Comparison of ENCODE assay signal across 11 cellular contexts in the genomic region with DNA sequence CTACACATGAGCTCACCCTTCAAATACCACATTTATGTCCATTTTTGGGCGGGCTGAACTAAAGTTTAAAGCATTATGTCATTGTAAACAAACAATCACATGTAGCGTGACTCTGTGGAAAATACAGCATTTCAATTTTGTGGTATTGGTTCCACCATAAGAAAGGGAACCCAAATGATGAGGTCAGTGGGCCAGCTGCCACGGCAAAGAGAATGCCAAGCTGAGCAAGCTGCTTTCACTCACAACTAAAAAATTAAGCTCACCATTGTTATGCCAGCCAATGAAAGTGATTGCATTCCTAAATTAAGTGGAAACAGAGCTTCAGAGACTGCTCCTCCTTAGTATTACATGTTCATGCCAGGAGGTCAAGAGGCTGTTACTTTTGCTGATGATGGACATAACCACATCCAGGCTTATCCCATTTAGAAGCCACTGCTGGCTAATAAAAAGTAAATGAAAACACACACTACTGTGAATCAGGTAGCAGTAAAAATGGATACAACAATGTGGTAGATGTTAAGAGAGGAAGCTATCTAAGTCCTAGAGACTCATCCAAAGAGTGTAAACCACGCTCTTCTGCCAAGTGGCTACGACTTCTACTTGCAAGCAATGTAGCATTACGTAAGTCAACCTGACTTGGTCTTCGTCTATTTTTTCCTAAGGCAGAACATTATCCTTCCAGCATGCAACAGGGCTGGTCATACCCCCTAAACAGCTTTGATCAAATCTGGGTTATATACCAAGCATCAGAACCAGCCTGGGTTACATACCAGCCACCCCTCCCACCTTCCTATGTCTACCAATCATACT.
DNase-seq lines count a peak whose midpoint lies in the region; ATAC-seq and TF ChIP-seq lines count a peak whose summit lies in the region.
"Had no signal": no experiment of that assay in that cellular context is flagged by ENCODE, and none has a peak within 500 bp of the region (broad histone marks: within the 10 kb centered on the region; RNA-seq: fewer than 3 reads in every experiment).

No MANE protein-coding gene starts in this region.

- H3K27ac Mint-ChIP-seq in activated CD8-positive, alpha-beta T cell treated with anti-CD3 and anti-CD28 coated beads for 36 hours: peak overlapping the region; percentile 40
- H3K27ac Mint-ChIP-seq: natural killer cell had no signal

- TF ChIP-seq CTCF in AG04450 (IDR thresholded peaks at IDR 0.05; ENCODE audit: low read depth, low read length): no peak
- no peak for TF ChIP-seq CTCF in activated CD8-positive, alpha-beta T cell treated with anti-CD3 and anti-CD28 coated beads for 36 hours (IDR thresholded peaks at IDR 0.05)

- no peaks in the 10 kb centered on the region for H3K9me3 ChIP-seq in AG04450 (ENCODE audit: control insufficient read depth, insufficient read depth, low read length)
- H3K9me3 ChIP-seq: body of pancreas had no signal

- H3K27ac ChIP-seq in AG04450 (ENCODE audit: low read depth, low read length): no peak overlapping the region
- H3K27ac ChIP-seq: body of pancreas, foreskin keratinocyte had no signal

- intact Hi-C loops in activated CD8-positive, alpha-beta T cell treated with anti-CD3 and anti-CD28 coated beads for 36 hours (cut with micrococcal nuclease): no loop called here

- H3K4me3 ChIP-seq in AG04450 (ENCODE audit: low read depth, low read length): no peak overlapping the region
- H3K4me3 ChIP-seq: body of pancreas had no signal

- ATAC-seq in activated CD8-positive, alpha-beta T cell treated with anti-CD3 and anti-CD28 coated beads for 36 hours: peak; percentile 38
- no peak for ATAC-seq in GM18907 (IDR thresholded peaks at IDR 0.05; ENCODE audit: unreplicated experiment)
- ATAC-seq in activated CD4-positive, CD25-positive, alpha-beta regulatory T cell treated with anti-CD3 and anti-CD28 coated beads, Interleukin-2, amount 50 U/mL, for 24 hours: no peak
- ATAC-seq: body of pancreas, foreskin keratinocyte, natural killer cell had no signal

- POLR2A ChIA-PET in AG04450 (lab: Yijun Ruan, JAX) (interaction anchor here (0.6 to 1.3 kb wide), 3 partner anchors 46 to 152 kb away, joined by 3 to 16 read pairs (median 3); no protein-coding TSS in a partner anchor), HEK293T (lab: Yijun Ruan, JAX) (interaction anchor here (0.9 to 1.3 kb wide), 2 partner anchors 13 to 86 kb away, joined by 4 read pairs; no protein-coding TSS in a partner anchor)
- POLR2A ChIA-PET in activated CD8-positive, alpha-beta T cell treated with anti-CD3 and anti-CD28 coated beads for 36 hours (lab: Charles Lee): interaction anchor here (0.8 to 1.3 kb wide), 3 partner anchors 13 to 99 kb away, joined by 3 to 4 read pairs (median 3); no protein-coding TSS in a partner anchor

- no peaks in the 10 kb centered on the region for H3K27me3 Mint-ChIP-seq in activated CD8-positive, alpha-beta T cell treated with anti-CD3 and anti-CD28 coated beads for 36 hours

- H3K36me3 Mint-ChIP-seq in activated CD8-positive, alpha-beta T cell treated with anti-CD3 and anti-CD28 coated beads for 36 hours (ENCODE audit: low read depth): peaks cover 42% of the 10 kb centered on the region
- H3K36me3 Mint-ChIP-seq: natural killer cell had no signal

- no peaks in the 10 kb centered on the region for H3K27me3 ChIP-seq in AG04450 (ENCODE audit: control insufficient read depth, insufficient read depth, low read length)
- H3K27me3 ChIP-seq: body of pancreas, foreskin keratinocyte had no signal

- peaks cover 3% of the 10 kb centered on the region for H3K9me3 Mint-ChIP-seq in activated CD8-positive, alpha-beta T cell treated with anti-CD3 and anti-CD28 coated beads for 36 hours
- H3K9me3 Mint-ChIP-seq: natural killer cell had no signal

- peaks cover 68% of the 10 kb centered on the region for H3K4me1 Mint-ChIP-seq in activated CD8-positive, alpha-beta T cell treated with anti-CD3 and anti-CD28 coated beads for 36 hours (ENCODE audit: low read depth)

- H3K4me3 Mint-ChIP-seq in activated CD8-positive, alpha-beta T cell treated with anti-CD3 and anti-CD28 coated beads for 36 hours: no peak overlapping the region
- H3K4me3 Mint-ChIP-seq: natural killer cell had no signal

- DNase-seq in AG04450 (ENCODE audit: low read depth, low spot score): peak; percentile 59
- no peak for DNase-seq in HEK293T (ENCODE audit: extremely low spot score)
- DNase-seq in activated CD8-positive, alpha-beta T cell treated with anti-CD3 and anti-CD28 coated beads for 36 hours: no peak
- DNase-seq in iris pigment epithelial cell (ENCODE audit: low read depth): peak; percentile 12
- no peak for DNase-seq in middle frontal gyrus (ENCODE audit: extremely low spot score, low spot score)
- DNase-seq in iPS-NIHi7 (ENCODE audit: extremely low spot score): no peak
- DNase-seq: foreskin keratinocyte, natural killer cell had no signal

- CTCF ChIA-PET in AG04450 (lab: Charles Lee) (no interaction called here), HEK293T (lab: Yijun Ruan, JAX) (interaction anchor here (0.6 kb wide), 2 partner anchors 85 to 87 kb away, joined by 3 read pairs; no protein-coding TSS in a partner anchor)
- CTCF ChIA-PET in activated CD8-positive, alpha-beta T cell treated with anti-CD3 and anti-CD28 coated beads for 36 hours (lab: Charles Lee): interaction anchor here (0.8 to 2.4 kb wide), 3 partner anchors 9 to 191 kb away, joined by 3 to 7 read pairs (median 3); no protein-coding TSS in a partner anchor

TF ChIP-seq in HEK293T, 16 proteins besides CTCF, POLR2A, EP300 and RAD21:
- TF ChIP-seq, protein P1, sequence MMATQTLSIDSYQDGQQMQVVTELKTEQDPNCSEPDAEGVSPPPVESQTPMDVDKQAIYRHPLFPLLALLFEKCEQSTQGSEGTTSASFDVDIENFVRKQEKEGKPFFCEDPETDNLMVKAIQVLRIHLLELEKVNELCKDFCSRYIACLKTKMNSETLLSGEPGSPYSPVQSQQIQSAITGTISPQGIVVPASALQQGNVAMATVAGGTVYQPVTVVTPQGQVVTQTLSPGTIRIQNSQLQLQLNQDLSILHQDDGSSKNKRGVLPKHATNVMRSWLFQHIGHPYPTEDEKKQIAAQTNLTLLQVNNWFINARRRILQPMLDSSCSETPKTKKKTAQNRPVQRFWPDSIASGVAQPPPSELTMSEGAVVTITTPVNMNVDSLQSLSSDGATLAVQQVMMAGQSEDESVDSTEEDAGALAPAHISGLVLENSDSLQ (IDR thresholded peaks at IDR 0.05): 0 out of 2 replicates have a peak, but pooled peaks have one; percentile 15
- TF ChIP-seq BHLHE40 (IDR thresholded peaks at IDR 0.05; ENCODE audit: borderline replicate concordance): no peak
TF ChIP-seq in HEK293T: peak in this region for 1.

Comparison
In these comparisons a context has a peak if more than half of its experiments do, and no peak if none do; other contexts are left out.
1. DNase-seq: peak in AG04450 (single experiment) and iris pigment epithelial cell (single experiment); none in HEK293T (single experiment), activated CD8-positive, alpha-beta T cell treated with anti-CD3 and anti-CD28 coated beads for 36 hours (single experiment), middle frontal gyrus (single experiment) and iPS-NIHi7 (single experiment).